ENCODE assay signal across 1 cellular context in the genomic region with DNA sequence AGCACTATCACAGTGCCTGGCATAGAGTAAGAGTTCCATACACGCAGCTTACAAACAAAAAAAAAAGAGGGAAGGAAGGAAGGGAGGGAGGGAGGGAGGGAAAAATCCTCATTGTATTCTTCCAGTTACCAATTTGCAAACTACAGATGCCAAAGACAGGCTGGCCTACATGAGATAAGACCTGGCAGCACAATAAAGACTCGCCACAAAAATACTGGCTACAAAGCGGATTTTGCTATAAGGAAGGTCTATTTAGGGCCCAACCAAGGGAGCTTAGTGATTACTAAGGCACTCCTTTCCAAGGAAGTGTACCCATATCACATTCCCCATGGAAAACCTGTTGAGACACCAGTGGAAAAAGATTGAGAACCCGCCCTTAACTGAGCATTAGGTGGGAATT.
TF ChIP-seq lines count a peak whose summit lies in the region.

No MANE protein-coding gene starts in this region.

TF ChIP-seq in IMR-90, 13 proteins besides CTCF, POLR2A, EP300 and RAD21:
- TF ChIP-seq RFX5 (IDR thresholded peaks at IDR 0.05; ENCODE audit: low read depth, low read length) (no peak), MAZ (IDR thresholded peaks at IDR 0.05; ENCODE audit: borderline replicate concordance, low read depth, low read length) (no peak), RCOR1 (IDR thresholded peaks at IDR 0.05; ENCODE audit: insufficient replicate concordance, low read length) (no peak), MXI1 (IDR thresholded peaks at IDR 0.05; ENCODE audit: borderline replicate concordance, low read depth, low read length) (no peak), FOS (IDR thresholded peaks at IDR 0.05; ENCODE audit: low read depth, low read length) (no peak), BHLHE40 (IDR thresholded peaks at IDR 0.05; ENCODE audit: low read depth, low read length) (no peak), SMC3 (IDR thresholded peaks at IDR 0.05; ENCODE audit: low read depth, low read length) (no peak), NFE2L2 (IDR thresholded peaks at IDR 0.05; ENCODE audit: low read depth, low read length) (no peak), CEBPB (IDR thresholded peaks at IDR 0.05; ENCODE audit: low read depth, low read length) (no peak), CHD1 (IDR thresholded peaks at IDR 0.05; ENCODE audit: low read depth, low read length) (no peak), USF2 (IDR thresholded peaks at IDR 0.05; ENCODE audit: low read depth, low read length) (no peak), MAFK (IDR thresholded peaks at IDR 0.05; ENCODE audit: low read depth, low read length) (no peak), ELK1 (IDR thresholded peaks at IDR 0.05; ENCODE audit: borderline replicate concordance, low read depth, low read length) (no peak)
